10 cellular contexts compared by ENCODE assay signal in genomic region chr17:57099165-57099564, GRCh38. TPM values are rescaled to one million over a fixed set of nuclear protein-coding genes. Genes with fewer than 3 reads are reported as not detected.
DNase-seq lines count a peak whose midpoint lies in the region; ATAC-seq and TF ChIP-seq lines count a peak whose summit lies in the region.
"Had no signal": no experiment of that assay in that cellular context is flagged by ENCODE, and none has a peak within 500 bp of the region (broad histone marks: within the 10 kb centered on the region; RNA-seq: fewer than 3 reads in every experiment).

No MANE protein-coding gene starts in this region.

- no peak overlapping the region for H3K27ac Mint-ChIP-seq in neural progenitor cell

- no peak overlapping the region for H2AFZ ChIP-seq in PC-3 (ENCODE audit: low read length)
- H2AFZ ChIP-seq in neural progenitor cell (replicated peaks) = no peak overlapping the region

- CTCF ChIA-PET in PC-3 (lab: Charles Lee) = no interaction called here

- no peak for TF ChIP-seq CTCF in GM12865 (IDR thresholded peaks at IDR 0.05; ENCODE audit: insufficient read depth, low read depth, low read length, missing control alignments)
- no peak for TF ChIP-seq CTCF in PC-3 (conservative IDR thresholded peaks at IDR 0.05; ENCODE audit: low read depth, low read length)
- TF ChIP-seq CTCF in neural progenitor cell (IDR thresholded peaks at IDR 0.05) = no peak
- no peak for TF ChIP-seq CTCF in upper lobe of left lung (IDR thresholded peaks at IDR 0.05)

- peaks cover 12% of the 10 kb centered on the region; the same call in 1 of the 2 replicates for H4K20me1 ChIP-seq in PC-3 (ENCODE audit: low read length)
- peaks cover 5% of the 10 kb centered on the region for H4K20me1 ChIP-seq in neural progenitor cell (ENCODE audit: low read depth)

- H3K9me3 ChIP-seq in PC-3 (ENCODE audit: low read length) = no peaks in the 10 kb centered on the region
- no peaks in the 10 kb centered on the region for H3K9me3 ChIP-seq in neural progenitor cell (ENCODE audit: low read depth)
- H3K9me3 ChIP-seq in upper lobe of left lung = no peaks in the 10 kb centered on the region

- TF ChIP-seq EP300 in upper lobe of left lung (IDR thresholded peaks at IDR 0.05) = no peak

- WGBS in upper lobe of left lung, 2 donors = 83 to 96% methylated on average over 3 of the region's 3 CpGs

- H3K27me3 ChIP-seq in layer of hippocampus (ENCODE audit: control insufficient read depth, insufficient read depth, low read length) = no peaks in the 10 kb centered on the region
- H3K27me3 ChIP-seq in PC-3 (ENCODE audit: low read length) = no peaks in the 10 kb centered on the region
- H3K27me3 ChIP-seq in neural progenitor cell = no peaks in the 10 kb centered on the region
- H3K27me3 ChIP-seq in upper lobe of left lung = no peaks in the 10 kb centered on the region

- H3K79me2 ChIP-seq in PC-3 (ENCODE audit: low read length) = peaks cover 99% of the 10 kb centered on the region
- H3K79me2 ChIP-seq in neural progenitor cell (ENCODE audit: low read depth) = peaks cover 92% of the 10 kb centered on the region

- POLR2A ChIA-PET in PC-3 (lab: Charles Lee; ENCODE audit: unreplicated experiment) = no interaction called here

- peaks cover 7% of the 10 kb centered on the region; the same call in 1 of the 2 replicates for H3K36me3 ChIP-seq in PC-3 (ENCODE audit: low read depth, low read length)
- no peaks in the 10 kb centered on the region for H3K36me3 ChIP-seq in neural progenitor cell
- H3K36me3 ChIP-seq in upper lobe of left lung = no peaks in the 10 kb centered on the region

- H3K4me1 ChIP-seq in PC-3 (ENCODE audit: insufficient read depth, low read length) (peaks cover 12% of the 10 kb centered on the region), neural progenitor cell (peaks cover 24% of the 10 kb centered on the region), upper lobe of left lung (peaks cover 0 to 33% (median 15%) of the 10 kb centered on the region in 4 donors)

- peaks cover 2% of the 10 kb centered on the region for H3K27me3 Mint-ChIP-seq in neural progenitor cell (ENCODE audit: insufficient read depth, low read depth)
- H3K27me3 Mint-ChIP-seq: CD8-positive, alpha-beta memory T cell had no signal

- no peak for TF ChIP-seq POLR2A in upper lobe of left lung (IDR thresholded peaks at IDR 0.05)

- H3K9me3 Mint-ChIP-seq in neural progenitor cell = peaks cover 3% of the 10 kb centered on the region
- H3K9me3 Mint-ChIP-seq: CD8-positive, alpha-beta memory T cell had no signal

- H3K4me3 Mint-ChIP-seq in neural progenitor cell = no peak overlapping the region
- H3K4me3 Mint-ChIP-seq: CD8-positive, alpha-beta memory T cell had no signal

- H3K4me2 ChIP-seq in PC-3 (ENCODE audit: low read length) (no peak overlapping the region), neural progenitor cell (no peak overlapping the region)

- peaks cover 18% of the 10 kb centered on the region for H3K4me1 Mint-ChIP-seq in neural progenitor cell

- BruUV-seq in PC-3 (replicated peaks; lab: Mats Ljungman, UMichigan) = no TSS peak

- H3K4me3 ChIP-seq in GM12865 (ENCODE audit: low read depth, low read length) (no peak overlapping the region), PC-3 (ENCODE audit: low read length) (no peak overlapping the region), neural progenitor cell (no peak overlapping the region), upper lobe of left lung (no peak overlapping the region)

- no peak overlapping the region for H3K9ac ChIP-seq in PC-3 (ENCODE audit: low read length)
- no peak overlapping the region for H3K9ac ChIP-seq in neural progenitor cell

- ATAC-seq in GM21367 (IDR thresholded peaks at IDR 0.05; ENCODE audit: unreplicated experiment) (peak; percentile 66), HG03469 (IDR thresholded peaks at IDR 0.05; ENCODE audit: unreplicated experiment) (peak; percentile 77), PC-3 (no peak), upper lobe of left lung (ENCODE audit: low FRiP score in 2 of 2) (no peak)

- H3K27ac ChIP-seq in layer of hippocampus (ENCODE audit: low read depth, low read length) (peak overlapping the region; percentile 57), PC-3 (ENCODE audit: low read length) (no peak overlapping the region), neural progenitor cell (no peak overlapping the region), upper lobe of left lung (no peak overlapping the region)

- DNase-seq in GM12865 (ENCODE audit: low read depth) (peak; percentile 52), PC-3 (no peak), NCI-H1417 treated with DMSO at 0.1 percent for 48 hours (lab: John Stamatoyannopoulos, UW) (no peak), neural progenitor cell (ENCODE audit: low spot score) (no peak), upper lobe of left lung (no peak)
- DNase-seq: CD8-positive, alpha-beta memory T cell; NCI-H2171 had no signal

- intact Hi-C loops in PC-3 (cut with micrococcal nuclease) = no loop called here

- peaks cover 5% of the 10 kb centered on the region for H3K36me3 Mint-ChIP-seq in neural progenitor cell

- no peaks in the 10 kb centered on the region for H3K9me2 ChIP-seq in PC-3 (replicated peaks; ENCODE audit: low read length)

- H3F3A ChIP-seq in PC-3 (ENCODE audit: low read length, unreplicated experiment) (no peaks in the 10 kb centered on the region), neural progenitor cell (ENCODE audit: low read depth) (peaks cover 12% of the 10 kb centered on the region)

RNA-seq across cellular contexts. Expression of gene AKAP1, which starts 14.1 kb away (rescaled TPM):
- total RNA-seq in PC-3 (2014; rRNA removed) = 73.1 and 108 TPM in 2 replicates
- total RNA-seq in neural progenitor cell (ENCODE audit: low replicate concordance) = 8.8 and 13.4 TPM in 2 replicates
- 100 to 1,000 TPM in 1 of 6 donors, 10 to 100 TPM in 5; 51.2 to 147 (median 79.4) TPM for total RNA-seq in upper lobe of left lung

Comparison
In these comparisons a context has a peak if more than half of its experiments do, and no peak if none do; other contexts are left out.
1. ATAC-seq: peak in GM21367 (single experiment) and HG03469 (single experiment); none in PC-3 (single experiment) and upper lobe of left lung (0 of 2).